ENCODE assay signal across 2 cellular contexts in the genomic region with DNA sequence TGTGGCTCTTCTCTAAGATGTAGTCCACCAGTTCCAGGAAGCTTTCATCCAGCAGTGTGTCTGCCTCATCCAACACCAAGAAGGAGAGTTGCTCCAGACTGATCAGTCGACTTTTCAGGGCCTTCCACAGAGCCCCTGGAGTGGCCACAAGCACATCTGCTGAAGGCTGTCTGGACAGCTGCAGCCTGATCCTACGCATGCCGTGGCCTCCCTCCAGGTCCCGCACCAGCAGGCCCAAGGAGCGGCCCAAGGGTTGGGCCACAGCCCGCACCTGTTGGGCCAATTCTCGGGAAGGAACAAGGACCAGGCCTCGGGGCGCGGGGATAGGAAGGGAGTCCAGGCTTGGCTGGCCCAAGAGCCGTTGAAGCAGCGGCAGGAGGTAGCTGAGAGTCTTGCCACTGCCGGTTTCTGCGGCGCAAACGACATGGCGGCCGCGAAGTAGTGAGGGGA.
TF ChIP-seq lines count a peak whose summit lies in the region.

No MANE protein-coding gene starts in this region.

TF ChIP-seq in A549, 52 proteins besides CTCF, POLR2A, EP300 and RAD21:
- TF ChIP-seq KDM5A (IDR thresholded peaks at IDR 0.05) (no peak), SREBF2 (IDR thresholded peaks at IDR 0.05) (no peak), RNF2 (IDR thresholded peaks at IDR 0.05; ENCODE audit: borderline replicate concordance, low read depth) (no peak), RFX5 (IDR thresholded peaks at IDR 0.05) (no peak), RCOR1 (IDR thresholded peaks at IDR 0.05; ENCODE audit: low read depth, low read length) (no peak), CEBPB (IDR thresholded peaks at IDR 0.05) (no peak), FOSL2 (IDR thresholded peaks at IDR 0.05) (no peak), FOSL2 (CRISPR knock-in tag; IDR thresholded peaks at IDR 0.05) (no peak)
- TF ChIP-seq, protein P1, sequence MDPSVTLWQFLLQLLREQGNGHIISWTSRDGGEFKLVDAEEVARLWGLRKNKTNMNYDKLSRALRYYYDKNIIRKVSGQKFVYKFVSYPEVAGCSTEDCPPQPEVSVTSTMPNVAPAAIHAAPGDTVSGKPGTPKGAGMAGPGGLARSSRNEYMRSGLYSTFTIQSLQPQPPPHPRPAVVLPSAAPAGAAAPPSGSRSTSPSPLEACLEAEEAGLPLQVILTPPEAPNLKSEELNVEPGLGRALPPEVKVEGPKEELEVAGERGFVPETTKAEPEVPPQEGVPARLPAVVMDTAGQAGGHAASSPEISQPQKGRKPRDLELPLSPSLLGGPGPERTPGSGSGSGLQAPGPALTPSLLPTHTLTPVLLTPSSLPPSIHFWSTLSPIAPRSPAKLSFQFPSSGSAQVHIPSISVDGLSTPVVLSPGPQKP (IDR thresholded peaks at IDR 0.05; ENCODE audit: low read depth, low read length) = no peak

TF ChIP-seq in HCT116, 20 proteins besides CTCF, POLR2A, EP300 and RAD21:
- TF ChIP-seq EZH2 (IDR thresholded peaks at IDR 0.05) = no peak
- TF ChIP-seq, protein P2, sequence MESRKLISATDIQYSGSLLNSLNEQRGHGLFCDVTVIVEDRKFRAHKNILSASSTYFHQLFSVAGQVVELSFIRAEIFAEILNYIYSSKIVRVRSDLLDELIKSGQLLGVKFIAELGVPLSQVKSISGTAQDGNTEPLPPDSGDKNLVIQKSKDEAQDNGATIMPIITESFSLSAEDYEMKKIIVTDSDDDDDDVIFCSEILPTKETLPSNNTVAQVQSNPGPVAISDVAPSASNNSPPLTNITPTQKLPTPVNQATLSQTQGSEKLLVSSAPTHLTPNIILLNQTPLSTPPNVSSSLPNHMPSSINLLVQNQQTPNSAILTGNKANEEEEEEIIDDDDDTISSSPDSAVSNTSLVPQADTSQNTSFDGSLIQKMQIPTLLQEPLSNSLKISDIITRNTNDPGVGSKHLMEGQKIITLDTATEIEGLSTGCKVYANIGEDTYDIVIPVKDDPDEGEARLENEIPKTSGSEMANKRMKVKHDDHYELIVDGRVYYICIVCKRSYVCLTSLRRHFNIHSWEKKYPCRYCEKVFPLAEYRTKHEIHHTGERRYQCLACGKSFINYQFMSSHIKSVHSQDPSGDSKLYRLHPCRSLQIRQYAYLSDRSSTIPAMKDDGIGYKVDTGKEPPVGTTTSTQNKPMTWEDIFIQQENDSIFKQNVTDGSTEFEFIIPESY (IDR thresholded peaks at IDR 0.05; ENCODE audit: extremely low read depth, insufficient replicate concordance, low read length) = no peak
- TF ChIP-seq, protein P3, sequence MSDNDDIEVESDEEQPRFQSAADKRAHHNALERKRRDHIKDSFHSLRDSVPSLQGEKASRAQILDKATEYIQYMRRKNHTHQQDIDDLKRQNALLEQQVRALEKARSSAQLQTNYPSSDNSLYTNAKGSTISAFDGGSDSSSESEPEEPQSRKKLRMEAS (IDR thresholded peaks at IDR 0.05) = no peak
- TF ChIP-seq ELF1 (IDR thresholded peaks at IDR 0.05; ENCODE audit: borderline replicate concordance, low read depth) = no peak
- no peak for TF ChIP-seq CEBPB (IDR thresholded peaks at IDR 0.05; ENCODE audit: low read depth)
- TF ChIP-seq EGR1 (IDR thresholded peaks at IDR 0.05; ENCODE audit: low read depth) = no peak
